In genomic region chr1:6795661-6796060, GRCh38 we compare ENCODE assay signal across 15 cellular contexts. TPM values are rescaled to one million over a fixed set of nuclear protein-coding genes. Genes with fewer than 3 reads are reported as not detected.
DNase-seq lines count a peak whose midpoint lies in the region; ATAC-seq, FAIRE-seq and TF ChIP-seq lines count a peak whose summit lies in the region.
"Had no signal": no experiment of that assay in that cellular context is flagged by ENCODE, and none has a peak within 500 bp of the region (broad histone marks: within the 10 kb centered on the region; RNA-seq: fewer than 3 reads in every experiment).

No MANE protein-coding gene starts in this region.

- FAIRE-seq in A549 (lab: Jason Lieb, UNC) (no peak), K562 (lab: Jason Lieb, UNC) (no peak)

- H3K9me3 ChIP-seq in A549 = no peaks in the 10 kb centered on the region
- no peaks in the 10 kb centered on the region for H3K9me3 ChIP-seq in HEK293 (ENCODE audit: control insufficient read depth, insufficient read depth, low read depth, low read length)
- no peaks in the 10 kb centered on the region for H3K9me3 ChIP-seq in K562 (replicated peaks; ENCODE audit: control insufficient read depth, insufficient read depth, low read depth, low read length)
- H3K9me3 ChIP-seq: esophagus muscularis mucosa had no signal

- CTCF ChIA-PET in A549 (lab: Yijun Ruan, JAX) (interaction anchor here (0.6 to 1.9 kb wide), 8 partner anchors 76 to 852 kb away, joined by 3 to 11 read pairs (median 3); no protein-coding TSS in a partner anchor), HEK293 (lab: Yijun Ruan, JAX) (interaction anchor here (0.6 to 3.7 kb wide), 11 partner anchors 10 to 473 kb away, joined by 3 to 23 read pairs (median 4); no protein-coding TSS in a partner anchor), K562 (lab: Yijun Ruan, JAX; ENCODE audit: low intra/inter-chr PET ratio) (no interaction called here)

- no peak for TF ChIP-seq RAD21 in A549 (conservative IDR thresholded peaks at IDR 0.05 in 1 of 2, IDR thresholded peaks at IDR 0.05 in 1 of 2)
- TF ChIP-seq RAD21 in K562 (CRISPR knock-in tag; conservative IDR thresholded peaks at IDR 0.05 in 1 of 2, IDR thresholded peaks at IDR 0.05 in 1 of 2) = no peak

- TF ChIP-seq EP300 in A549 (IDR thresholded peaks at IDR 0.05) = peak in 1 of 2 experiments; percentile 56; a peak in 3 of 5 replicates
- TF ChIP-seq EP300 in K562 (IDR thresholded peaks at IDR 0.05; ENCODE audit: low read length) = no peak

- ATAC-seq in A549 (peak; percentile 8 to 72; a peak in 3 of 6 replicates), K562 (no peak), HG02870 (IDR thresholded peaks at IDR 0.05; ENCODE audit: unreplicated experiment) (no peak)
- ATAC-seq: activated T-helper 17 cell treated with anti-CD3 and anti-CD28 coated beads, Interleukin-2, amount 50 U/mL, for 72 hours had no signal

- peaks cover 36% of the 10 kb centered on the region for H3K4me1 Mint-ChIP-seq in type B pancreatic cell (ENCODE audit: unreplicated experiment)

- H2AFZ ChIP-seq in K562 (ENCODE audit: low read depth, low read length) = no peak overlapping the region
- H2AFZ ChIP-seq: neural progenitor cell had no signal

- H3K27ac ChIP-seq in A549 (peak overlapping the region; percentile 66 to 91), HEK293 (ENCODE audit: extremely low read depth, low read depth, low read length) (no peak overlapping the region; the same call in 1 of the 2 replicates), K562 (ENCODE audit: extremely low read depth, low read depth, low read length) (no peak overlapping the region), dorsolateral prefrontal cortex (peak overlapping the region in 1 of 59 donors; percentile 24)
- H3K27ac ChIP-seq: neural progenitor cell had no signal

- no peak overlapping the region for H3K9ac ChIP-seq in K562 (ENCODE audit: insufficient read depth in 1 of 2, low read depth in 2 of 2, low read length in 2 of 2)
- H3K9ac ChIP-seq: neural progenitor cell had no signal

- in situ Hi-C loops in K562 (cut with MboI) = loop anchor here (5.0 kb wide), 1 partner anchor 272 kb away; no protein-coding TSS in a partner anchor

- no peak for TF ChIP-seq CTCF in A549 (IDR thresholded peaks at IDR 0.05)
- TF ChIP-seq CTCF in HEK293 (tag by site-specific recombination; IDR thresholded peaks at IDR 0.05) = no peak
- TF ChIP-seq CTCF in K562 (IDR thresholded peaks at IDR 0.05 in 2 of 3, conservative IDR thresholded peaks at IDR 0.05 in 1 of 3; ENCODE audit: insufficient read depth in 2 of 3, low read depth in 1 of 3, low read length in 3 of 3) = no peak
- no peak for TF ChIP-seq CTCF in dorsolateral prefrontal cortex (IDR thresholded peaks at IDR 0.05 in 54 of 56, conservative IDR thresholded peaks at IDR 0.05 in 2 of 56; ENCODE audit: low read depth in 1 of 56, partially characterized antibody in 56 of 56)
- no peak for TF ChIP-seq CTCF in type B pancreatic cell (conservative IDR thresholded peaks at IDR 0.05)

- DNase-seq in A549 (ENCODE audit: low read depth in 1 of 2, low spot score in 1 of 2) (peak in 1 of 2 experiments; percentile 58), K562 (ENCODE audit: extremely low read depth in 1 of 4, low spot score in 3 of 4) (no peak), kidney glomerular epithelial cell (lab: John Stamatoyannopoulos, UW) (peak; percentile 44), dorsolateral prefrontal cortex (no peak), DMS53 (lab: John Stamatoyannopoulos, UW) (no peak), type B pancreatic cell (ENCODE audit: extremely low spot score, unreplicated experiment) (no peak)
- DNase-seq: KG1, NCI-H2081 had no signal

- WGBS in A549 (ENCODE audit: missing lambda C conversion rate) = 7% methylated on average over 2 of the region's 2 CpGs
- 51% methylated on average over 2 of the region's 2 CpGs for WGBS in K562 (ENCODE audit: insufficient coverage, low coverage, missing lambda C conversion rate)

- peaks cover 23% of the 10 kb centered on the region for H3K79me2 ChIP-seq in K562 (ENCODE audit: control insufficient read depth, insufficient read depth, low read length)

- H3K4me3 Mint-ChIP-seq in type B pancreatic cell = no peak overlapping the region
- H3K4me3 Mint-ChIP-seq: activated T-helper 17 cell treated with anti-CD3 and anti-CD28 coated beads, Interleukin-2, amount 50 U/mL, for 72 hours; B cell; neural progenitor cell had no signal

- H3K27me3 ChIP-seq in K562 (ENCODE audit: control insufficient read depth in 2 of 2, insufficient read depth in 2 of 2, low read length in 2 of 2) (no peaks in the 10 kb centered on the region), dorsolateral prefrontal cortex (no peaks in the 10 kb centered on the region)
- H3K27me3 ChIP-seq: cardiac muscle cell, esophagus muscularis mucosa, neural progenitor cell had no signal

- no TSS peak for BruUV-seq in K562 (replicated peaks; lab: Mats Ljungman, UMichigan)

- no peaks in the 10 kb centered on the region for H3K9me3 Mint-ChIP-seq in type B pancreatic cell
- H3K9me3 Mint-ChIP-seq: activated T-helper 17 cell treated with anti-CD3 and anti-CD28 coated beads, Interleukin-2, amount 50 U/mL, for 72 hours; neural progenitor cell had no signal

- no peaks in the 10 kb centered on the region for H4K20me1 ChIP-seq in K562 (replicated peaks; ENCODE audit: control insufficient read depth, insufficient read depth, low read length)

- no peaks in the 10 kb centered on the region for H3K27me3 Mint-ChIP-seq in type B pancreatic cell
- H3K27me3 Mint-ChIP-seq: activated T-helper 17 cell treated with anti-CD3 and anti-CD28 coated beads, Interleukin-2, amount 50 U/mL, for 72 hours; B cell had no signal

- intact Hi-C loops in K562 (cut with micrococcal nuclease) (loop anchor here (2.0 to 10.0 kb wide), 2 partner anchors 93 to 419 kb away; no protein-coding TSS in a partner anchor), dorsolateral prefrontal cortex (cut with DNase I) (loop anchor here (2.0 to 10.0 kb wide), 4 partner anchors 92 to 419 kb away; no protein-coding TSS in a partner anchor)

- no peak overlapping the region for H3K27ac Mint-ChIP-seq in type B pancreatic cell
- H3K27ac Mint-ChIP-seq: activated T-helper 17 cell treated with anti-CD3 and anti-CD28 coated beads, Interleukin-2, amount 50 U/mL, for 72 hours; B cell; neural progenitor cell had no signal

- POLR2A ChIA-PET in A549 (lab: Yijun Ruan, JAX) = interaction anchor here (1.9 kb wide), 1 partner anchor 11 kb away, joined by 12 read pairs; the partner anchor contains the start of gene CAMTA1
- POLR2A ChIA-PET in HEK293 (lab: Yijun Ruan, JAX) = interaction anchor here (0.9 to 1.5 kb wide), 2 partner anchors 11 to 412 kb away, joined by 3 to 10 read pairs; partner anchors contain the start of gene CAMTA1
- POLR2A ChIA-PET in K562 (lab: Yijun Ruan, JAX) = interaction anchor here (1.1 to 1.5 kb wide), 2 partner anchors 11 to 102 kb away, joined by 3 to 4 read pairs; no protein-coding TSS in a partner anchor

- H3K9me1 ChIP-seq in K562 (ENCODE audit: control insufficient read depth, insufficient read depth, low read length) = no peaks in the 10 kb centered on the region

- H3K36me3 Mint-ChIP-seq in type B pancreatic cell = peaks cover 8% of the 10 kb centered on the region

- H3K36me3 ChIP-seq in HEK293 (ENCODE audit: control insufficient read depth in 2 of 2, insufficient read depth in 1 of 2, low read length in 2 of 2) (peaks cover 3 to 8% of the 10 kb centered on the region in 2 experiments), K562 (ENCODE audit: control insufficient read depth, insufficient read depth, low read length) (peaks cover 7% of the 10 kb centered on the region; the same call in 1 of the 3 replicates)
- H3K36me3 ChIP-seq: cardiac muscle cell, esophagus muscularis mucosa, neural progenitor cell had no signal

- peak overlapping the region; percentile 54 for H3K4me2 ChIP-seq in A549
- no peak overlapping the region for H3K4me2 ChIP-seq in K562 (ENCODE audit: insufficient read depth, low read length)
- H3K4me2 ChIP-seq: neural progenitor cell had no signal

- TF ChIP-seq POLR2A in A549 (IDR thresholded peaks at IDR 0.05; ENCODE audit: low read length) (no peak), K562 (conservative IDR thresholded peaks at IDR 0.05) (no peak)

- no peak overlapping the region for H3K4me3 ChIP-seq in A549
- H3K4me3 ChIP-seq in HEK293 (ENCODE audit: low read depth, low read length) = no peak overlapping the region
- no peak overlapping the region for H3K4me3 ChIP-seq in K562
- H3K4me3 ChIP-seq in dorsolateral prefrontal cortex = no peak overlapping the region
- H3K4me3 ChIP-seq: cardiac muscle cell, esophagus muscularis mucosa, neural progenitor cell had no signal

- H3K4me1 ChIP-seq in A549 (peaks cover 59% of the 10 kb centered on the region), HEK293 (ENCODE audit: control insufficient read depth, insufficient read depth, low read length) (peaks cover 17% of the 10 kb centered on the region; the same call in 1 of the 2 replicates), K562 (replicated peaks in 1 of 2; ENCODE audit: control insufficient read depth in 2 of 2, insufficient read depth in 2 of 2, low read length in 2 of 2) (peaks cover 3 to 10% of the 10 kb centered on the region in 2 experiments; a peak in 4 of 5 replicates)

RNA-seq across cellular contexts. Expression of gene CAMTA1, which starts 10.4 kb away (rescaled TPM):
- polyA plus RNA-seq in A549 (2011; rRNA removed) (48.7 and 58.8 TPM in 2 replicates), A549 (2017; fragmentation: RNase III; extraction: RNeasy Plus Mini Kit Qiagen cat#74134 plus additional on column Dnase treatment) (63.3 to 75.0 TPM (median 73.5 TPM) in 3 replicates), K562 (2011; rRNA removed) (45.4 and 57.4 TPM in 2 replicates), K562 (2014; fragmentation: Illumina TruSeq; extraction: Trizol) (137 and 161 TPM in 2 replicates), K562 (2014; fragmentation: Nextera tagmentation; extraction: Ambion mirVana) (10 to 100 TPM; 59.8 to 77.4 TPM), K562 (2014; rRNA removed) (81.0 and 98.3 TPM in 2 replicates)
- polyA plus RNA-seq in A549 (2012; cell fraction: cytosol; rRNA removed) = 35.4 and 46.5 TPM in 2 replicates
- polyA plus RNA-seq in A549 (2012; cell fraction: nucleus; rRNA removed) = 9.4 and 22.1 TPM in 2 replicates
- polyA minus RNA-seq in A549 (2011; rRNA and poly(A)+ RNA removed) = 18.6 and 19.8 TPM in 2 replicates
- 20.6 and 31.7 TPM in 2 replicates for total RNA-seq in K562 (2011; cell fraction: chromatin; rRNA removed; ENCODE audit: low replicate concordance)
- total RNA-seq in K562 (2011; cell fraction: nucleolus; rRNA removed) = 11.8 and 14.1 TPM in 2 replicates
- 35.6 and 49.6 TPM in 2 replicates for total RNA-seq in K562 (2011; cell fraction: nucleoplasm; rRNA removed)
- total RNA-seq in K562 (2014; rRNA removed) (41.8 and 43.9 TPM in 2 replicates), K562 (2014; rRNA removed; fragmentation: Illumina TruSeq; extraction: Trizol) (61.2 and 66.8 TPM in 2 replicates), K562 (2015; rRNA removed; fragmentation: Illumina TruSeq; extraction: Trizol) (53.0 and 65.9 TPM in 2 replicates), K562 (2021) (72.4 and 74.7 TPM in 2 replicates), dorsolateral prefrontal cortex (100 to 1,000 TPM in 119 of 120 experiments, 10 to 100 TPM in 1; 90.3 to 173 (median 139) TPM), type B pancreatic cell (ENCODE audit: low replicate concordance) (76.3 and 82.5 TPM in 2 replicates)
- 13.7 and 47.2 TPM in 2 replicates for polyA plus RNA-seq in K562 (2011; cell fraction: cytosol; rRNA removed)
- polyA plus RNA-seq in K562 (2011; cell fraction: nucleus; rRNA removed) = 11.8 and 21.1 TPM in 2 replicates
- 58.8 and 114 TPM in 2 replicates for polyA plus RNA-seq in K562 (2012)
- polyA minus RNA-seq in K562 (2011; rRNA and poly(A)+ RNA removed) = 19.2 and 21.2 TPM in 2 replicates
- polyA minus RNA-seq in K562 (2011; cell fraction: cytosol; rRNA and poly(A)+ RNA removed) = 10.4 and 12.7 TPM in 2 replicates
- 12.7 and 15.7 TPM in 2 replicates for polyA minus RNA-seq in K562 (2011; cell fraction: nucleus; rRNA and poly(A)+ RNA removed)

Comparison
In these comparisons a context has a peak if more than half of its experiments do, and no peak if none do; other contexts are left out.
1. ATAC-seq: peak in A549 (2 of 2); none in K562 (single experiment) and HG02870 (single experiment).
2. H3K27ac ChIP-seq: peak in A549 (2 of 2); none in HEK293 (single experiment) and K562 (single experiment).